Comparison of ENCODE assay signal across 21 cellular contexts in genomic region chr7:134819401-134819800, GRCh38.
"Had no signal": no experiment of that assay in that cellular context is flagged by ENCODE, and none has a peak within 500 bp of the region (broad histone marks: within the 10 kb centered on the region; RNA-seq: fewer than 3 reads in every experiment).

No MANE protein-coding gene starts in this region.

- H3K4me1 Mint-ChIP-seq: activated CD4-positive, alpha-beta T cell treated with anti-CD3 and anti-CD28 coated beads, Interleukin-2, amount 10 ng/mL, durations not matched to agents 24 days and 14 days; activated naive CD8-positive, alpha-beta T cell treated with anti-CD3 and anti-CD28 coated beads for 36 hours; activated T-helper 17 cell treated with anti-CD3 and anti-CD28 coated beads, Interleukin-2, amount 50 U/mL, for 72 hours; endodermal cell; immature natural killer cell; natural killer cell; stimulated activated naive CD8-positive, alpha-beta T cell treated with anti-CD3 and anti-CD28 coated beads, Interleukin-15, amount 100 ng/mL, for 72 hours had no signal

- H3K4me3 Mint-ChIP-seq: activated CD4-positive, alpha-beta T cell treated with anti-CD3 and anti-CD28 coated beads, Interleukin-2, amount 10 ng/mL, durations not matched to agents 24 days and 14 days; activated CD8-positive, alpha-beta T cell treated with anti-CD3 and anti-CD28 coated beads for 36 hours; activated naive CD8-positive, alpha-beta T cell treated with anti-CD3 and anti-CD28 coated beads for 36 hours; activated T-helper 17 cell treated with anti-CD3 and anti-CD28 coated beads, Interleukin-2, amount 50 U/mL, for 72 hours; brain; endodermal cell; immature natural killer cell; natural killer cell; stimulated activated naive CD8-positive, alpha-beta T cell treated with anti-CD3 and anti-CD28 coated beads, Interleukin-15, amount 100 ng/mL, for 72 hours; T-helper 1 cell treated with Interleukin-12 subunit alpha and Interleukin-12 subunit beta and Interleukin-4 antibody, amounts not matched to agents 30 μg/mL and 1 μg/mL, for 36 hours had no signal

- H3K27me3 ChIP-seq: colonic mucosa, gastrocnemius medialis, heart left ventricle, neutrophil, right atrium auricular region, uterus had no signal

- H3K27ac ChIP-seq: colonic mucosa, gastrocnemius medialis, neutrophil, right atrium auricular region had no signal

- H3K36me3 Mint-ChIP-seq: immature natural killer cell, natural killer cell had no signal

- H3K27ac Mint-ChIP-seq: activated CD4-positive, alpha-beta T cell treated with anti-CD3 and anti-CD28 coated beads, Interleukin-2, amount 10 ng/mL, durations not matched to agents 24 days and 14 days; activated CD8-positive, alpha-beta T cell treated with anti-CD3 and anti-CD28 coated beads for 36 hours; activated naive CD8-positive, alpha-beta T cell treated with anti-CD3 and anti-CD28 coated beads for 36 hours; activated T-helper 17 cell treated with anti-CD3 and anti-CD28 coated beads, Interleukin-2, amount 50 U/mL, for 72 hours; brain; endodermal cell; immature natural killer cell; natural killer cell; stimulated activated naive CD8-positive, alpha-beta T cell treated with anti-CD3 and anti-CD28 coated beads, Interleukin-15, amount 100 ng/mL, for 72 hours; T-helper 1 cell treated with Interleukin-12 subunit alpha and Interleukin-12 subunit beta and Interleukin-4 antibody, amounts not matched to agents 30 μg/mL and 1 μg/mL, for 36 hours had no signal

- H3K9me3 Mint-ChIP-seq: activated CD4-positive, alpha-beta T cell treated with anti-CD3 and anti-CD28 coated beads, Interleukin-2, amount 10 ng/mL, durations not matched to agents 24 days and 14 days; activated CD8-positive, alpha-beta T cell treated with anti-CD3 and anti-CD28 coated beads for 36 hours; activated naive CD8-positive, alpha-beta T cell treated with anti-CD3 and anti-CD28 coated beads for 36 hours; activated T-helper 17 cell treated with anti-CD3 and anti-CD28 coated beads, Interleukin-2, amount 50 U/mL, for 72 hours; brain; endodermal cell; natural killer cell; stimulated activated naive CD8-positive, alpha-beta T cell treated with anti-CD3 and anti-CD28 coated beads, Interleukin-15, amount 100 ng/mL, for 72 hours; T-helper 1 cell treated with Interleukin-12 subunit alpha and Interleukin-12 subunit beta and Interleukin-4 antibody, amounts not matched to agents 30 μg/mL and 1 μg/mL, for 36 hours had no signal

- H3K4me3 ChIP-seq: colonic mucosa, gastrocnemius medialis, heart left ventricle, right atrium auricular region, uterus had no signal

- DNase-seq: activated CD4-positive, alpha-beta T cell treated with anti-CD3 and anti-CD28 coated beads, Interleukin-2, amount 10 ng/mL, durations not matched to agents 24 days and 14 days; activated CD8-positive, alpha-beta T cell treated with anti-CD3 and anti-CD28 coated beads for 36 hours; activated naive CD4-positive, alpha-beta T cell; activated naive CD8-positive, alpha-beta T cell treated with anti-CD3 and anti-CD28 coated beads for 36 hours; activated T-cell treated with anti-CD3 and anti-CD28 coated beads, Interleukin-2, amount 50 U/mL, for 1 hour; amniotic stem cell; central memory CD4-positive, alpha-beta T cell; colonic mucosa; endodermal cell; gastrocnemius medialis; heart left ventricle; immature natural killer cell; mesendoderm; natural killer cell; stimulated activated naive CD8-positive, alpha-beta T cell treated with anti-CD3 and anti-CD28 coated beads, Interleukin-15, amount 100 ng/mL, for 72 hours; uterus had no signal

- H3K27me3 Mint-ChIP-seq: activated CD4-positive, alpha-beta T cell treated with anti-CD3 and anti-CD28 coated beads, Interleukin-2, amount 10 ng/mL, durations not matched to agents 24 days and 14 days; activated CD8-positive, alpha-beta T cell treated with anti-CD3 and anti-CD28 coated beads for 36 hours; activated naive CD8-positive, alpha-beta T cell treated with anti-CD3 and anti-CD28 coated beads for 36 hours; activated T-helper 17 cell treated with anti-CD3 and anti-CD28 coated beads, Interleukin-2, amount 50 U/mL, for 72 hours; brain; stimulated activated naive CD8-positive, alpha-beta T cell treated with anti-CD3 and anti-CD28 coated beads, Interleukin-15, amount 100 ng/mL, for 72 hours had no signal

- H3K36me3 ChIP-seq: colonic mucosa, gastrocnemius medialis, neutrophil, uterus had no signal

- ATAC-seq: activated CD8-positive, alpha-beta T cell treated with anti-CD3 and anti-CD28 coated beads for 36 hours; activated T-helper 17 cell treated with anti-CD3 and anti-CD28 coated beads, Interleukin-2, amount 50 U/mL, for 72 hours; heart left ventricle; natural killer cell; stimulated activated naive CD8-positive, alpha-beta T cell treated with anti-CD3 and anti-CD28 coated beads, Interleukin-15, amount 100 ng/mL, for 72 hours had no signal

- H3K9me3 ChIP-seq: colonic mucosa, gastrocnemius medialis, heart left ventricle, neutrophil, right atrium auricular region, uterus had no signal

- H3K4me1 ChIP-seq: colonic mucosa, gastrocnemius medialis had no signal
